Comparison of ENCODE assay signal across 22 cellular contexts in the genomic region with DNA sequence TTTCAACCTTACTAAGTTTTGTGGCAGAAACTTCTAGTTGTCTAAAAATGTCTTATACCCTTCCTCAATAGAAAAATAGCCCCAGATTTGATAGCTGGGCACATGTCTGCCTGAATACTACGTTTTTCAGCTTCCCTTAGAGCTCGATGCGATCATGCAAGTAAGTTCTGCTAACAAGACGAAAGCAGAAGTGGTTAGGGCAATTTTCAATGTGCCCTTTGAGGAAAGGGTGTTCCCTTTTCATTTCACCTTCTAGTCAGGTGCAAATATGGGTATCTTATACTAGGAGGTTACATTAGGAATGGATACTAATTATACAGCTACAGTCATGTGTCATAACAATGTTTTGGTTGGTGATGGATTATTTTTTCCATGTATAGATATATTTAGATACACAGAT.
"Had no signal": no experiment of that assay in that cellular context is flagged by ENCODE, and none has a peak within 500 bp of the region (broad histone marks: within the 10 kb centered on the region; RNA-seq: fewer than 3 reads in every experiment).

No MANE protein-coding gene starts in this region.

- H3K4me3 Mint-ChIP-seq: immature natural killer cell, memory B cell, mesothelial cell of epicardium, natural killer cell, neural crest cell had no signal

- H3K4me1 ChIP-seq: heart right ventricle, left lung, lower lobe of right lung, spleen, stomach, transverse colon had no signal

- H3K27me3 ChIP-seq: esophagus muscularis mucosa, gastrocnemius medialis, heart right ventricle, left lung, spleen, stomach, transverse colon had no signal

- H3K36me3 Mint-ChIP-seq: immature natural killer cell, memory B cell, mesothelial cell of epicardium, natural killer cell had no signal

- H3K9me3 ChIP-seq: esophagus muscularis mucosa, gastrocnemius medialis, lower lobe of right lung, stomach, thoracic aorta, transverse colon had no signal

- H3K4me3 ChIP-seq: esophagus muscularis mucosa, gastrocnemius medialis, heart right ventricle, left lung, lower lobe of right lung, spleen, stomach, thoracic aorta, transverse colon had no signal

- H3K27ac Mint-ChIP-seq: immature natural killer cell, memory B cell, mesothelial cell of epicardium, natural killer cell had no signal

- H3K9me3 Mint-ChIP-seq: memory B cell, mesothelial cell of epicardium, neural crest cell had no signal

- H3K36me3 ChIP-seq: esophagus muscularis mucosa, gastrocnemius medialis, heart right ventricle, left lung, lower lobe of right lung, spleen, stomach, thoracic aorta, transverse colon had no signal

- H3K4me1 Mint-ChIP-seq: immature natural killer cell, memory B cell, mesothelial cell of epicardium, natural killer cell, neural crest cell had no signal

- H3K27me3 Mint-ChIP-seq: memory B cell had no signal

- H3K27ac ChIP-seq: epithelial cell of prostate, esophagus muscularis mucosa, gastrocnemius medialis, heart right ventricle, left lung, lower lobe of right lung, spleen, stomach, thoracic aorta, transverse colon had no signal

- ATAC-seq: gastrocnemius medialis, heart right ventricle, left lung, lower lobe of right lung, natural killer cell, sciatic nerve had no signal

- DNase-seq: effector memory CD4-positive, alpha-beta T cell; gastrocnemius medialis; heart right ventricle; immature natural killer cell; left lung; lower lobe of right lung; natural killer cell; posterior cingulate gyrus; spleen; stimulated activated CD4-positive, alpha-beta T cell treated with anti-CD3 and anti-CD28 coated beads, Interleukin-2, amount 100 ng/mL, for 24 hours; stimulated activated CD4-positive, alpha-beta T cell treated with anti-CD3 and anti-CD28 coated beads, Interleukin-4, amount 100 ng/mL, for 4 hours; stimulated activated naive CD4-positive, alpha-beta T cell; stomach; substantia nigra; transverse colon had no signal
